ENCODE assay signal across 19 cellular contexts in genomic region chr2:196329959-196330358, GRCh38.
"Had no signal": no experiment of that assay in that cellular context is flagged by ENCODE, and none has a peak within 500 bp of the region (broad histone marks: within the 10 kb centered on the region; RNA-seq: fewer than 3 reads in every experiment).

No MANE protein-coding gene starts in this region.

- DNase-seq: effector CD4-positive, alpha-beta T cell; endodermal cell; erythroblast; foreskin keratinocyte; immature natural killer cell; naive B cell; nephron progenitor cell; psoas muscle; retina; sigmoid colon; stimulated activated CD4-positive, alpha-beta T cell treated with anti-CD3 and anti-CD28 coated beads, Interleukin-2, amount 100 ng/mL, for 24 hours; stimulated activated CD4-positive, alpha-beta T cell treated with anti-CD3 and anti-CD28 coated beads, Interleukin-4, amount 100 ng/mL, for 4 hours; stimulated activated naive B cell treated with anti-CD40 and anti-IgM and Interleukin-4, amounts not matched to agents 10 μg/mL and 1 μg/mL and 100 μg/mL, for 72 hours; stimulated activated naive CD8-positive, alpha-beta T cell treated with anti-CD3 and anti-CD28 coated beads, Interleukin-15, amount 100 ng/mL, for 72 hours; substantia nigra; transverse colon had no signal

- H3K36me3 ChIP-seq: sigmoid colon, thoracic aorta, transverse colon had no signal

- H3K4me1 ChIP-seq: foreskin keratinocyte, psoas muscle, sigmoid colon had no signal

- H3K9me3 ChIP-seq: psoas muscle, sigmoid colon, thoracic aorta, transverse colon had no signal

- ATAC-seq: foreskin keratinocyte; psoas muscle; stimulated activated naive B cell treated with anti-CD40 and anti-IgM and Interleukin-4, amounts not matched to agents 10 μg/mL and 1 μg/mL and 100 μg/mL, for 72 hours; stimulated activated naive CD8-positive, alpha-beta T cell treated with anti-CD3 and anti-CD28 coated beads, Interleukin-15, amount 100 ng/mL, for 72 hours had no signal

- H3K27me3 ChIP-seq: foreskin keratinocyte, sigmoid colon, transverse colon had no signal

- H3K4me3 ChIP-seq: coronary artery, psoas muscle, sigmoid colon, skin epidermis, thoracic aorta, transverse colon had no signal

- H3K27ac ChIP-seq: coronary artery, foreskin keratinocyte, psoas muscle, sigmoid colon, thoracic aorta had no signal
